8 cellular contexts compared by ENCODE assay signal in genomic region chr1:112673589-112674439, GRCh38. TPM values are rescaled to one million over a fixed set of nuclear protein-coding genes. Genes with fewer than 3 reads are reported as not detected.
DNase-seq lines count a peak whose midpoint lies in the region; ATAC-seq, FAIRE-seq and TF ChIP-seq lines count a peak whose summit lies in the region.

No MANE protein-coding gene starts in this region.

- no peak for FAIRE-seq in pancreas (lab: Jason Lieb, UNC)

- no peaks in the 10 kb centered on the region for H3K9me3 Mint-ChIP-seq in activated T-helper 2 cell treated with anti-CD3 and anti-CD28 coated beads, Interferon-gamma antibody, Interleukin-2, Interleukin-4, amounts not matched to agents 10 μg/mL and 5 μg/mL and 100 μg/mL, durations not matched to agents 14 hours and 24 hours and 36 hours

- intact Hi-C loops in activated T-helper 2 cell treated with anti-CD3 and anti-CD28 coated beads, Interferon-gamma antibody, Interleukin-2, Interleukin-4, amounts not matched to agents 10 μg/mL and 5 μg/mL and 100 μg/mL, durations not matched to agents 14 hours and 24 hours and 36 hours (cut with micrococcal nuclease): loop anchor here (1.0 to 2.0 kb wide), 2 partner anchors 30 to 53 kb away; no protein-coding TSS in a partner anchor
- intact Hi-C loops in pancreas (cut with DNase I): no loop called here

- peaks cover 62% of the 10 kb centered on the region for H3K36me3 Mint-ChIP-seq in activated T-helper 2 cell treated with anti-CD3 and anti-CD28 coated beads, Interferon-gamma antibody, Interleukin-2, Interleukin-4, amounts not matched to agents 10 μg/mL and 5 μg/mL and 100 μg/mL, durations not matched to agents 14 hours and 24 hours and 36 hours (ENCODE audit: low read depth)

- H3K4me3 ChIP-seq in GM12865 (ENCODE audit: low read depth, low read length) (peak overlapping the region; percentile 90), pancreas (peak overlapping the region; percentile 63 to 94 (median 78))

- no peaks in the 10 kb centered on the region for H3K27me3 ChIP-seq in pancreas

- DNase-seq in AG08396 (ENCODE audit: low spot score): peak; percentile 60
- DNase-seq in GM12865 (ENCODE audit: low read depth): peak; percentile 38
- DNase-seq in activated T-helper 2 cell treated with anti-CD3 and anti-CD28 coated beads, Interferon-gamma antibody, Interleukin-2, Interleukin-4, amounts not matched to agents 10 μg/mL and 5 μg/mL and 100 μg/mL, durations not matched to agents 14 hours and 24 hours and 36 hours (ENCODE audit: low spot score): no peak
- DNase-seq in glomerular visceral epithelial cell (ENCODE audit: extremely low spot score): peak; percentile 61
- peak in 4 of 6 donors; percentile 27 to 70 (median 48) for DNase-seq in pancreas
- no peak for DNase-seq in stimulated activated CD4-positive, alpha-beta T cell treated with anti-CD3 and anti-CD28 coated beads, Interleukin-4, amount 100 ng/mL, for 1 hour
- no peak for DNase-seq in NCI-H774 (lab: John Stamatoyannopoulos, UW)

- H3K27me3 Mint-ChIP-seq in activated T-helper 2 cell treated with anti-CD3 and anti-CD28 coated beads, Interferon-gamma antibody, Interleukin-2, Interleukin-4, amounts not matched to agents 10 μg/mL and 5 μg/mL and 100 μg/mL, durations not matched to agents 14 hours and 24 hours and 36 hours (ENCODE audit: low read depth): no peaks in the 10 kb centered on the region

- peak overlapping the region; percentile 71 to 93 (median 76) for H3K27ac ChIP-seq in pancreas

- 1 to 3% methylated on average over 18 of the region's 18 CpGs for WGBS in pancreas, 2 donors

- TF ChIP-seq CTCF in GM12865 (IDR thresholded peaks at IDR 0.05; ENCODE audit: insufficient read depth, low read depth, low read length, missing control alignments) (peak; percentile 33), LNCAP (IDR thresholded peaks at IDR 0.05) (peak; percentile 49), pancreas (IDR thresholded peaks at IDR 0.05) (peak in 2 of 4 donors; percentile 10 to 37)

- H3K4me1 ChIP-seq in pancreas: peaks cover 0 to 8% (median 5%) of the 10 kb centered on the region in 3 donors

- peaks cover 44% of the 10 kb centered on the region for H3K4me1 Mint-ChIP-seq in activated T-helper 2 cell treated with anti-CD3 and anti-CD28 coated beads, Interferon-gamma antibody, Interleukin-2, Interleukin-4, amounts not matched to agents 10 μg/mL and 5 μg/mL and 100 μg/mL, durations not matched to agents 14 hours and 24 hours and 36 hours (ENCODE audit: low read depth)

- peak overlapping the region; percentile 99 for H3K4me3 Mint-ChIP-seq in activated T-helper 2 cell treated with anti-CD3 and anti-CD28 coated beads, Interferon-gamma antibody, Interleukin-2, Interleukin-4, amounts not matched to agents 10 μg/mL and 5 μg/mL and 100 μg/mL, durations not matched to agents 14 hours and 24 hours and 36 hours (ENCODE audit: low read depth)

- no peaks in the 10 kb centered on the region for H3K9me3 ChIP-seq in pancreas

- peak; percentile 64 to 73 (median 70) for ATAC-seq in pancreas

- H3K36me3 ChIP-seq in pancreas: peaks cover 0 to 5% (median 0%) of the 10 kb centered on the region in 3 donors

- peak overlapping the region; percentile 99 for H3K27ac Mint-ChIP-seq in activated T-helper 2 cell treated with anti-CD3 and anti-CD28 coated beads, Interferon-gamma antibody, Interleukin-2, Interleukin-4, amounts not matched to agents 10 μg/mL and 5 μg/mL and 100 μg/mL, durations not matched to agents 14 hours and 24 hours and 36 hours

RNA-seq across cellular contexts. Expression of gene MOV10, which starts 0.6 kb away (rescaled TPM):
- 64.5 and 68.1 TPM in 2 replicates for total RNA-seq in activated T-helper 2 cell treated with anti-CD3 and anti-CD28 coated beads, Interferon-gamma antibody, Interleukin-2, Interleukin-4, amounts not matched to agents 10 μg/mL and 5 μg/mL and 100 μg/mL, durations not matched to agents 14 hours and 24 hours and 36 hours
- total RNA-seq in pancreas: 10 to 100 TPM; 17.7 to 43.5 (median 20.4) TPM
- polyA plus RNA-seq in pancreas: 10 to 100 TPM; 75.5 to 89.9 TPM

RNA-seq across cellular contexts. Expression of gene RHOC, which starts 33.1 kb away (rescaled TPM):
- 68.7 and 74.7 TPM in 2 replicates for total RNA-seq in activated T-helper 2 cell treated with anti-CD3 and anti-CD28 coated beads, Interferon-gamma antibody, Interleukin-2, Interleukin-4, amounts not matched to agents 10 μg/mL and 5 μg/mL and 100 μg/mL, durations not matched to agents 14 hours and 24 hours and 36 hours
- 100 to 1,000 TPM in 1 of 6 donors, 10 to 100 TPM in 5; 44.0 to 105 (median 53.5) TPM for total RNA-seq in pancreas
- polyA plus RNA-seq in pancreas: 10 to 100 TPM; 91.5 to 94.5 TPM

RNA-seq across cellular contexts. Expression of gene PPM1J, which starts 41.3 kb away (rescaled TPM):
- 0.59 and 0.67 TPM in 2 replicates for total RNA-seq in activated T-helper 2 cell treated with anti-CD3 and anti-CD28 coated beads, Interferon-gamma antibody, Interleukin-2, Interleukin-4, amounts not matched to agents 10 μg/mL and 5 μg/mL and 100 μg/mL, durations not matched to agents 14 hours and 24 hours and 36 hours
- total RNA-seq in pancreas: 1 to 10 TPM in 1 of 6 donors, under 1 TPM in 5; 0.20 to 1.6 (median 0.87) TPM
- polyA plus RNA-seq in pancreas: 1 to 10 TPM in 1 of 2 donors, under 1 TPM in 1; 0.68 to 1.1 TPM

RNA-seq across cellular contexts. Expression of gene CAPZA1, which starts 54.2 kb away (rescaled TPM):
- 260 and 269 TPM in 2 replicates for total RNA-seq in activated T-helper 2 cell treated with anti-CD3 and anti-CD28 coated beads, Interferon-gamma antibody, Interleukin-2, Interleukin-4, amounts not matched to agents 10 μg/mL and 5 μg/mL and 100 μg/mL, durations not matched to agents 14 hours and 24 hours and 36 hours
- total RNA-seq in pancreas: 10 to 100 TPM; 27.2 to 60.5 (median 34.7) TPM
- polyA plus RNA-seq in pancreas: 10 to 100 TPM; 27.6 to 32.3 TPM

RNA-seq across cellular contexts. Expression of gene ST7L, which starts 54.9 kb away (rescaled TPM):
- 15.3 and 15.4 TPM in 2 replicates for total RNA-seq in activated T-helper 2 cell treated with anti-CD3 and anti-CD28 coated beads, Interferon-gamma antibody, Interleukin-2, Interleukin-4, amounts not matched to agents 10 μg/mL and 5 μg/mL and 100 μg/mL, durations not matched to agents 14 hours and 24 hours and 36 hours
- total RNA-seq in pancreas: 10 to 100 TPM in 4 of 6 donors, 1 to 10 TPM in 2; 9.0 to 16.9 (median 11.2) TPM
- 10 to 100 TPM in 1 of 2 donors, 1 to 10 TPM in 1; 9.5 to 11.6 TPM for polyA plus RNA-seq in pancreas

Comparison
In these comparisons a context has a peak if more than half of its experiments do, and no peak if none do; other contexts are left out.
1. DNase-seq: peak in AG08396 (single experiment), GM12865 (single experiment), glomerular visceral epithelial cell (single experiment) and pancreas (4 of 6); none in activated T-helper 2 cell treated with anti-CD3 and anti-CD28 coated beads, Interferon-gamma antibody, Interleukin-2, Interleukin-4, amounts not matched to agents 10 μg/mL and 5 μg/mL and 100 μg/mL, durations not matched to agents 14 hours and 24 hours and 36 hours (single experiment), stimulated activated CD4-positive, alpha-beta T cell treated with anti-CD3 and anti-CD28 coated beads, Interleukin-4, amount 100 ng/mL, for 1 hour (single experiment) and NCI-H774 (single experiment).